Comparison of ENCODE assay signal across 13 cellular contexts in genomic region chr18:11259421-11259820, GRCh38.
DNase-seq lines count a peak whose midpoint lies in the region; FAIRE-seq and TF ChIP-seq lines count a peak whose summit lies in the region.
"Had no signal": no experiment of that assay in that cellular context is flagged by ENCODE, and none has a peak within 500 bp of the region (broad histone marks: within the 10 kb centered on the region; RNA-seq: fewer than 3 reads in every experiment).

No MANE protein-coding gene starts in this region.

- FAIRE-seq in GM19239 (lab: Jason Lieb, UNC), result no peak

- H3K9me3 ChIP-seq in liver (ENCODE audit: control insufficient read depth in 4 of 4, low read length in 3 of 4), result no peaks in the 10 kb centered on the region
- peaks cover 0 to 11% (median 0%) of the 10 kb centered on the region in 4 donors for H3K9me3 ChIP-seq in tibial nerve

- H3K4me3 Mint-ChIP-seq in chondrocyte (ENCODE audit: unreplicated experiment), result no peak overlapping the region

- 57% methylated on average over 8 of the region's 8 CpGs for WGBS in liver
- WGBS in tibial nerve, 2 donors, result 25 to 34% methylated on average over 8 of the region's 8 CpGs

- no peak overlapping the region for H3K4me3 ChIP-seq in liver (ENCODE audit: low read depth in 1 of 3, low read length in 3 of 3)
- H3K4me3 ChIP-seq in tibial nerve, result no peak overlapping the region
- H3K4me3 ChIP-seq: hepatocyte, mucosa of descending colon, SJSA1, stomach had no signal

- in situ Hi-C loops in KBM-7 (cut with MboI; ENCODE audit: low pct_unique_long_range_greater_than_20kb, low sequenced_read_pairs), result no loop called here

- peaks cover 6% of the 10 kb centered on the region for H3K36me3 Mint-ChIP-seq in chondrocyte (ENCODE audit: low read depth)

- no peaks in the 10 kb centered on the region for H3K27me3 ChIP-seq in liver (ENCODE audit: control insufficient read depth in 4 of 4, insufficient read depth in 4 of 4, low read length in 3 of 4)
- H3K27me3 ChIP-seq in tibial nerve, result no peaks in the 10 kb centered on the region
- H3K27me3 ChIP-seq: hepatocyte, SJSA1, stomach had no signal

- H3K36me3 ChIP-seq in liver (ENCODE audit: control insufficient read depth in 4 of 4, insufficient read depth in 3 of 4, low read depth in 1 of 4, low read length in 3 of 4), result no peaks in the 10 kb centered on the region
- H3K36me3 ChIP-seq in tibial nerve, result no peaks in the 10 kb centered on the region
- H3K36me3 ChIP-seq: SJSA1, stomach had no signal

- POLR2A ChIA-PET in HEK293T (lab: Yijun Ruan, JAX), result no interaction called here

- H3K9me3 Mint-ChIP-seq in chondrocyte (ENCODE audit: low read depth), result peaks cover 8% of the 10 kb centered on the region

- no peaks in the 10 kb centered on the region for H3K27me3 Mint-ChIP-seq in chondrocyte (ENCODE audit: low read depth)

- H3K27ac ChIP-seq in liver (ENCODE audit: low read depth in 1 of 2, low read length in 2 of 2) (no peak overlapping the region), tibial nerve (peak overlapping the region in 2 of 4 donors; percentile 20 to 29)
- H3K27ac ChIP-seq: hepatocyte, SJSA1, stomach had no signal

- CTCF ChIA-PET in HEK293T (lab: Yijun Ruan, JAX), result no interaction called here

- H3K4me1 Mint-ChIP-seq in chondrocyte (ENCODE audit: low read depth), result peaks cover 36% of the 10 kb centered on the region

- TF ChIP-seq EP300 in tibial nerve (IDR thresholded peaks at IDR 0.05), result peak in 1 of 2 donors; percentile 67

- no peak overlapping the region for H3K9ac ChIP-seq in liver (ENCODE audit: low read depth in 1 of 2, low read length in 2 of 2)

- H3K4me1 ChIP-seq in liver (ENCODE audit: control insufficient read depth in 4 of 4, insufficient read depth in 4 of 4, low read length in 3 of 4) (peaks cover 0 to 4% (median 0%) of the 10 kb centered on the region in 4 donors), tibial nerve (peaks cover 0 to 16% (median 0%) of the 10 kb centered on the region in 4 donors)
- H3K4me1 ChIP-seq: SJSA1, stomach had no signal

- peak; percentile 7 for DNase-seq in KBM-7
- no peak for DNase-seq in chondrocyte (ENCODE audit: low spot score)
- DNase-seq in tibial nerve (ENCODE audit: low spot score in 2 of 2), result peak; percentile 27 to 35
- DNase-seq in activated gamma-delta T cell (lab: John Stamatoyannopoulos, UW), result no peak
- DNase-seq in HEK293T (ENCODE audit: extremely low spot score), result no peak
- DNase-seq in GM19239 (ENCODE audit: insufficient read length, low spot score), result no peak
- DNase-seq: activated CD4-positive, alpha-beta T cell treated with anti-CD3 and anti-CD28 coated beads for 4 hours; COR-L47; stomach had no signal

- peak overlapping the region; percentile 24 for H3K27ac Mint-ChIP-seq in chondrocyte (ENCODE audit: unreplicated experiment)

- TF ChIP-seq RAD21 in liver (IDR thresholded peaks at IDR 0.05), result no peak

- TF ChIP-seq POLR2A in tibial nerve (IDR thresholded peaks at IDR 0.05), result no peak

- TF ChIP-seq CTCF in chondrocyte (IDR thresholded peaks at IDR 0.05), result no peak
- no peak for TF ChIP-seq CTCF in liver (IDR thresholded peaks at IDR 0.05; ENCODE audit: low read depth, low read length, missing input control)
- no peak for TF ChIP-seq CTCF in tibial nerve (IDR thresholded peaks at IDR 0.05)

TF ChIP-seq in liver, 16 proteins besides CTCF, POLR2A, EP300 and RAD21 (continues in another document):
- TF ChIP-seq FOXA2 (IDR thresholded peaks at IDR 0.05), result no peak
- peak; percentile 38 for TF ChIP-seq NR2F2 (IDR thresholded peaks at IDR 0.05)
- TF ChIP-seq GABPA (IDR thresholded peaks at IDR 0.05 in 1 of 2, conservative IDR thresholded peaks at IDR 0.05 in 1 of 2), result peak; percentile 20 to 27
- no peak for TF ChIP-seq HNF4G (IDR thresholded peaks at IDR 0.05)
- no peak for TF ChIP-seq YY1 (IDR thresholded peaks at IDR 0.05)
- TF ChIP-seq RXRA (IDR thresholded peaks at IDR 0.05), result peak in 1 of 2 donors; percentile 20
- TF ChIP-seq REST (IDR thresholded peaks at IDR 0.05), result peak; percentile 15
- TF ChIP-seq FOXA1 (IDR thresholded peaks at IDR 0.05), result no peak
- TF ChIP-seq TAF1 (conservative IDR thresholded peaks at IDR 0.05), result no peak
- TF ChIP-seq JUND (IDR thresholded peaks at IDR 0.05), result no peak
- TF ChIP-seq EGR1 (IDR thresholded peaks at IDR 0.05; ENCODE audit: low read depth in 2 of 2), result no peak
- no peak for TF ChIP-seq HNF4A (conservative IDR thresholded peaks at IDR 0.05)
- TF ChIP-seq MAX (IDR thresholded peaks at IDR 0.05), result peak; percentile 68
- peak; percentile 20 for TF ChIP-seq SP1 (IDR thresholded peaks at IDR 0.05)

TF ChIP-seq in HEK293T, 16 proteins besides CTCF, POLR2A, EP300 and RAD21:
- no peak for TF ChIP-seq LEF1 (IDR thresholded peaks at IDR 0.05; ENCODE audit: borderline replicate concordance)
- no peak for TF ChIP-seq CTBP1 (IDR thresholded peaks at IDR 0.05; ENCODE audit: borderline replicate concordance)
- no peak for TF ChIP-seq SUZ12 (IDR thresholded peaks at IDR 0.05)
- TF ChIP-seq HDGF (IDR thresholded peaks at IDR 0.05; ENCODE audit: borderline replicate concordance), result no peak
- no peak for TF ChIP-seq SP1 (IDR thresholded peaks at IDR 0.05)
- no peak for TF ChIP-seq ARNT (IDR thresholded peaks at IDR 0.05)
- TF ChIP-seq TARDBP (IDR thresholded peaks at IDR 0.05), result no peak
- TF ChIP-seq FOXA1 (IDR thresholded peaks at IDR 0.05), result no peak
- TF ChIP-seq L3MBTL2 (conservative IDR thresholded peaks at IDR 0.05), result no peak
- no peak for TF ChIP-seq FOXM1 (IDR thresholded peaks at IDR 0.05; ENCODE audit: borderline replicate concordance)
- no peak for TF ChIP-seq ZNF384 (IDR thresholded peaks at IDR 0.05)
- TF ChIP-seq NFRKB (IDR thresholded peaks at IDR 0.05), result no peak
- TF ChIP-seq BHLHE40 (IDR thresholded peaks at IDR 0.05; ENCODE audit: borderline replicate concordance), result no peak
- TF ChIP-seq ELF4 (IDR thresholded peaks at IDR 0.05), result no peak
- TF ChIP-seq FOXK2 (IDR thresholded peaks at IDR 0.05), result no peak
- TF ChIP-seq PKNOX1 (IDR thresholded peaks at IDR 0.05), result no peak

Comparison
In these comparisons a context has a peak if more than half of its experiments do, and no peak if none do; other contexts are left out.
1. DNase-seq: peak in KBM-7 (single experiment) and tibial nerve (2 of 2); none in chondrocyte (single experiment), activated gamma-delta T cell (single experiment), HEK293T (single experiment) and GM19239 (single experiment).